ENCODE assay signal across 17 cellular contexts in the genomic region with DNA sequence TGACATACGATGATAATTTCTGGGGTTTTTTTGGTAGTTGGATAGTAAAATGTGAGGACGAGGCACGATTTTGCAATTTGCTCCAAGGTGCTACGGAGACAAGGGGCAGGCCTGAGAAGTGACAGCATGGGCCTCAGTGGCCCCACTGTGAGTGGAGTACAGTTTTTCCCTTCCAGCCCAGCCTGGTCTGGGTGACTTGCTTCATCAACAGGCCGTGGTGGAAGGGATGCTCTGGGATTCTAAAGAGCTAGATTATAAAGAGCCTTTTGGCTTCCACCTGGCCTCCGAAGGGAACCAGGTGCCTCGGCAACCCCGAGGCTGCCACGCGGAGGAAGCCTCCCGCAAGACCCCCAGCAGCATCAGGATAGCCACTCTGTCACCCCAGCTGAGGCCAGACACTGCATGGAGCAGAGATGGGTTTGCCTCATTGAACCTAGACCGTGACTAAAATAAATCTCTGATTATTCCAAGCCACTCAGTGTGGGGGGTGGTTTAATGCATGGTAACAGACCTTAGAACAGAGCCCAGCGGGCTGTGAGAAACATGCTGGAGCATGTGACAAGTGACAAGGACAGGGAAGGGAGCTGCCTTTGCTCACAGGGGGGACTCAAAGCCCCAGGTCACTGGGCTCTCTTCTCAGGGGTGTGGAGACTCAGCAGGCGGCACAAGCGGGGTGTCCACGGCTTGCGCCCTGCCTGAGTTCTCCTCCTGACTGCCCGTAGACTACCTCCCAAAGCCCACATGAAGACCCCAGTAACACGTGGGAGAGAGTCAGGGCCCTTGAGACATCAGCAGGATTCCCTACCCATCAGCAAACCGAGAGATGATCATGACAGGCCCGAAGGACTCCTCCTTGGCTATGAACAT.
"Had no signal": no experiment of that assay in that cellular context is flagged by ENCODE, and none has a peak within 500 bp of the region (broad histone marks: within the 10 kb centered on the region; RNA-seq: fewer than 3 reads in every experiment).

No MANE protein-coding gene starts in this region.

- H3K9me3 Mint-ChIP-seq: activated naive CD4-positive, alpha-beta T cell treated with anti-CD3 and anti-CD28 coated beads, Interleukin-2, amount 50 U/mL, for 72 hours; naive thymus-derived CD4-positive, alpha-beta T cell; T-cell had no signal

- H3K4me1 Mint-ChIP-seq: naive thymus-derived CD4-positive, alpha-beta T cell; T-cell had no signal

- DNase-seq: activated CD4-positive, CD25-positive, alpha-beta regulatory T cell treated with anti-CD3 and anti-CD28 coated beads, Interleukin-2, amount 50 U/mL, for 72 hours; activated gamma-delta T cell; central memory CD4-positive, alpha-beta T cell; cortex of kidney; effector CD4-positive, alpha-beta T cell; foreskin melanocyte; left colon; mucosa of descending colon; naive thymus-derived CD4-positive, alpha-beta T cell; occipital lobe; stimulated activated CD4-positive, alpha-beta T cell treated with anti-CD3 and anti-CD28 coated beads, Interleukin-12 subunit alpha, Interleukin-12 subunit beta, amount 100 ng/mL, for 4 hours; stimulated activated CD4-positive, alpha-beta T cell treated with anti-CD3 and anti-CD28 coated beads, Interleukin-2, amount 100 ng/mL, for 24 hours; T1000; uterus had no signal

- H3K9me3 ChIP-seq: mucosa of descending colon, uterus had no signal

- H3K27me3 ChIP-seq: uterus had no signal

- H3K27ac ChIP-seq: SK-N-MC, uterus had no signal

- ATAC-seq: activated naive CD4-positive, alpha-beta T cell treated with anti-CD3 and anti-CD28 coated beads, Interleukin-2, amount 50 U/mL, for 72 hours; left colon; mucosa of descending colon; naive thymus-derived CD4-positive, alpha-beta T cell; T-cell had no signal

- H3K4me1 ChIP-seq: uterus had no signal

- H3K4me3 ChIP-seq: mucosa of descending colon, SK-N-MC, uterus had no signal

- H3K27ac Mint-ChIP-seq: activated naive CD4-positive, alpha-beta T cell treated with anti-CD3 and anti-CD28 coated beads, Interleukin-2, amount 50 U/mL, for 72 hours; T-cell had no signal

- H3K36me3 Mint-ChIP-seq: activated naive CD4-positive, alpha-beta T cell treated with anti-CD3 and anti-CD28 coated beads, Interleukin-2, amount 50 U/mL, for 72 hours; naive thymus-derived CD4-positive, alpha-beta T cell; T-cell had no signal

- H3K36me3 ChIP-seq: uterus had no signal

- H3K4me3 Mint-ChIP-seq: naive thymus-derived CD4-positive, alpha-beta T cell; T-cell had no signal

- H3K27me3 Mint-ChIP-seq: naive thymus-derived CD4-positive, alpha-beta T cell; T-cell had no signal
